17 cellular contexts compared by ENCODE assay signal in the genomic region with DNA sequence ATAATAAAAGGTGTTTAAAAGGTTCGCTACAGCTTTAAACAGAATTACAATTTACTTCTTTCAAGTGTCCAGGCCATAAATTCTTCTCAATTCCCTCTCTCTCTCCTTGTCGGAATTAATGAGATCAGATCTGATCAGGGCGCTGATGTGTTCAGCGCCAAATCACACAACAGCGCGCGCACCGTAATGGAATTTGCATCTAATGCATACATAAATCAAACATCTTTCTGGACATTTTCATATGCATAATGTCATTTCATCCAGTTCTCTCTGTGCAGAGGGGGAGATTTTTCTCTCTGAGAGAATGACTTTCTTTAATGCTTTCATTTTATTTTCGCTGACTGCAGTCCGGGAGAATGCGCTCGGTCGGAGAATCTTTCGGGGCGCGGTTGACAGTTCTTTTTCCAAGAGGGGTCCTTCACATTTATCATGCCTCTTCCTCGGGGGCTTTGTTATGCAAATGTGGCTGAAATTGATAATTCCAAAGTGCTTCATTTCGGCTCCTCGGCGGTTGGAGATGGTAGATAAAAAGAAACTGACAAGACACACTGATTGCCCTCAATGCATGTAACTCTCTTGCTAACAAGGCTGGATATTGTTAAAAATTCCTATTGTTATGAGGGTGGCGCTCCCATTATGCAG.
A peak's percentile ranks its signal among the peaks of the same experiment; 100 is the strongest.
DNase-seq lines count a peak whose midpoint lies in the region; ATAC-seq and TF ChIP-seq lines count a peak whose summit lies in the region.
"Had no signal": no experiment of that assay in that cellular context is flagged by ENCODE, and none has a peak within 500 bp of the region (broad histone marks: within the 10 kb centered on the region; RNA-seq: fewer than 3 reads in every experiment).

No MANE protein-coding gene starts in this region.

- peaks cover 4 to 7% of the 10 kb centered on the region in 2 donors for H3K27me3 Mint-ChIP-seq in CD8-positive, alpha-beta memory T cell
- H3K27me3 Mint-ChIP-seq: activated naive CD4-positive, alpha-beta T cell treated with anti-CD3 and anti-CD28 coated beads, Interleukin-2, amount 50 U/mL, for 24 hours had no signal

- ATAC-seq in HG02571 (IDR thresholded peaks at IDR 0.05; ENCODE audit: unreplicated experiment), result no peak
- ATAC-seq: mucosa of descending colon had no signal

- H3K79me2 ChIP-seq in hepatocyte, result no peaks in the 10 kb centered on the region

- H4K20me1 ChIP-seq in hepatocyte (ENCODE audit: insufficient read depth, poor library complexity, severe bottlenecking), result no peaks in the 10 kb centered on the region
- H4K20me1 ChIP-seq: BLaER1 treated with 17β-estradiol and CSF1 and Interleukin-3, amounts not matched to agents 10 nM and 100 nM had no signal

- TF ChIP-seq CTCF in hepatocyte (IDR thresholded peaks at IDR 0.05; ENCODE audit: poor library complexity), result no peak

- no peaks in the 10 kb centered on the region for H3K36me3 Mint-ChIP-seq in CD8-positive, alpha-beta memory T cell
- H3K36me3 Mint-ChIP-seq: activated naive CD4-positive, alpha-beta T cell treated with anti-CD3 and anti-CD28 coated beads, Interleukin-2, amount 50 U/mL, for 24 hours had no signal

- no peak overlapping the region for H3K4me3 Mint-ChIP-seq in CD8-positive, alpha-beta memory T cell
- H3K4me3 Mint-ChIP-seq: activated B cell treated with CpG ODN at 0.5 μM for 24 hours; activated naive CD4-positive, alpha-beta T cell treated with anti-CD3 and anti-CD28 coated beads, Interleukin-2, amount 50 U/mL, for 24 hours had no signal

- no peak overlapping the region for H3K27ac Mint-ChIP-seq in CD8-positive, alpha-beta memory T cell
- H3K27ac Mint-ChIP-seq: activated B cell treated with CpG ODN at 0.5 μM for 24 hours; activated naive CD4-positive, alpha-beta T cell treated with anti-CD3 and anti-CD28 coated beads, Interleukin-2, amount 50 U/mL, for 24 hours; progenitor cell of endocrine pancreas had no signal

- H3K27ac ChIP-seq in CD8-positive, alpha-beta memory T cell (ENCODE audit: low read depth, low read length), result no peak overlapping the region
- no peak overlapping the region for H3K27ac ChIP-seq in hepatocyte
- H3K27ac ChIP-seq: BLaER1 treated with 17β-estradiol and CSF1 and Interleukin-3, amounts not matched to agents 10 nM and 100 nM; uterus had no signal

- H3K4me1 Mint-ChIP-seq in CD8-positive, alpha-beta memory T cell, result peaks cover 18 to 36% (median 25%) of the 10 kb centered on the region in 3 donors
- H3K4me1 Mint-ChIP-seq: activated B cell treated with CpG ODN at 0.5 μM for 24 hours; activated naive CD4-positive, alpha-beta T cell treated with anti-CD3 and anti-CD28 coated beads, Interleukin-2, amount 50 U/mL, for 24 hours had no signal

- H2AFZ ChIP-seq in hepatocyte, result peak overlapping the region; percentile 44

- POLR2A ChIA-PET in CD8-positive, alpha-beta memory T cell (lab: Charles Lee), result no interaction called here

- H3K9me2 ChIP-seq in hepatocyte (replicated peaks; ENCODE audit: insufficient read depth), result no peaks in the 10 kb centered on the region

- CTCF ChIA-PET in CD8-positive, alpha-beta memory T cell (lab: Charles Lee), result no interaction called here

- 3% methylated on average over 21 of the region's 21 CpGs for whole genome bisulfite sequencing in hepatocyte (ENCODE audit: low lambda C conversion rate, missing lambda C conversion rate)

- no peaks in the 10 kb centered on the region for H3K9me3 Mint-ChIP-seq in CD8-positive, alpha-beta memory T cell
- H3K9me3 Mint-ChIP-seq: activated B cell treated with CpG ODN at 0.5 μM for 24 hours; activated naive CD4-positive, alpha-beta T cell treated with anti-CD3 and anti-CD28 coated beads, Interleukin-2, amount 50 U/mL, for 24 hours had no signal

- no peak for DNase-seq in CD8-positive, alpha-beta memory T cell
- DNase-seq in NCI-H526 treated with DMSO at 0.1 percent for 48 hours (lab: John Stamatoyannopoulos, UW) (peak; percentile 96), hepatocyte (ENCODE audit: low spot score) (no peak), pons (ENCODE audit: low spot score) (peak; percentile 22), NCI-H524 treated with DMSO at 0.1 percent for 48 hours (lab: John Stamatoyannopoulos, UW) (no peak), KBM-7 (no peak), T-helper 9 cell (no peak)
- DNase-seq: activated B cell treated with CpG ODN at 0.5 μM for 24 hours; activated CD8-positive, alpha-beta memory T cell treated with anti-CD3 and anti-CD28 coated beads, Interleukin-2, amount 50 U/mL, for 48 hours; mucosa of descending colon; NCI-H1092; stimulated activated CD4-positive, alpha-beta T cell treated with anti-CD3 and anti-CD28 coated beads, Interleukin-1b, Interleukin-23, amount 100 ng/mL, for 48 hours; uterus had no signal

- in situ Hi-C loops in KBM-7 (cut with MboI; ENCODE audit: low pct_unique_long_range_greater_than_20kb, low sequenced_read_pairs), result no loop called here

- H3K4me2 ChIP-seq in hepatocyte, result peak overlapping the region; percentile 87
- H3K4me2 ChIP-seq: BLaER1 treated with 17β-estradiol and CSF1 and Interleukin-3, amounts not matched to agents 10 nM and 100 nM had no signal

- H3K27me3 ChIP-seq in CD8-positive, alpha-beta memory T cell (ENCODE audit: insufficient read depth, low read length, poor library complexity, severe bottlenecking), result no peaks in the 10 kb centered on the region
- peaks cover 71% of the 10 kb centered on the region for H3K27me3 ChIP-seq in hepatocyte
- H3K27me3 ChIP-seq: BLaER1 treated with 17β-estradiol and CSF1 and Interleukin-3, amounts not matched to agents 10 nM and 100 nM had no signal

- H3K36me3 ChIP-seq in CD8-positive, alpha-beta memory T cell (ENCODE audit: insufficient read depth, low read length), result no peaks in the 10 kb centered on the region
- no peaks in the 10 kb centered on the region for H3K36me3 ChIP-seq in hepatocyte (replicated peaks; ENCODE audit: insufficient read depth, low read depth)
- H3K36me3 ChIP-seq: BLaER1 treated with 17β-estradiol and CSF1 and Interleukin-3, amounts not matched to agents 10 nM and 100 nM; uterus had no signal

- H3K4me1 ChIP-seq in CD8-positive, alpha-beta memory T cell (ENCODE audit: insufficient read depth, low read length), result peaks cover 16% of the 10 kb centered on the region
- H3K4me1 ChIP-seq in hepatocyte (ENCODE audit: insufficient read depth), result peaks cover 10% of the 10 kb centered on the region
- H3K4me1 ChIP-seq: BLaER1 treated with 17β-estradiol and CSF1 and Interleukin-3, amounts not matched to agents 10 nM and 100 nM; uterus had no signal

- peak overlapping the region; percentile 46 for H3K4me3 ChIP-seq in CD8-positive, alpha-beta memory T cell (ENCODE audit: low read length)
- H3K4me3 ChIP-seq in hepatocyte, result peak overlapping the region; percentile 44
- H3K4me3 ChIP-seq: BLaER1 treated with 17β-estradiol and CSF1 and Interleukin-3, amounts not matched to agents 10 nM and 100 nM; mucosa of descending colon; uterus had no signal

- no peaks in the 10 kb centered on the region for H3K9me3 ChIP-seq in CD8-positive, alpha-beta memory T cell (ENCODE audit: low read length)
- H3K9me3 ChIP-seq in hepatocyte (ENCODE audit: low read depth), result no peaks in the 10 kb centered on the region
- H3K9me3 ChIP-seq: BLaER1 treated with 17β-estradiol and CSF1 and Interleukin-3, amounts not matched to agents 10 nM and 100 nM; mucosa of descending colon; uterus had no signal

Comparison
In these comparisons a context has a peak if more than half of its experiments do, and no peak if none do; other contexts are left out.
1. DNase-seq: peak in NCI-H526 treated with DMSO at 0.1 percent for 48 hours (single experiment) and pons (single experiment); none in CD8-positive, alpha-beta memory T cell (0 of 5), hepatocyte (single experiment), NCI-H524 treated with DMSO at 0.1 percent for 48 hours (single experiment), KBM-7 (single experiment) and T-helper 9 cell (single experiment).